ENCODE assay signal across 1 cellular context in the genomic region with DNA sequence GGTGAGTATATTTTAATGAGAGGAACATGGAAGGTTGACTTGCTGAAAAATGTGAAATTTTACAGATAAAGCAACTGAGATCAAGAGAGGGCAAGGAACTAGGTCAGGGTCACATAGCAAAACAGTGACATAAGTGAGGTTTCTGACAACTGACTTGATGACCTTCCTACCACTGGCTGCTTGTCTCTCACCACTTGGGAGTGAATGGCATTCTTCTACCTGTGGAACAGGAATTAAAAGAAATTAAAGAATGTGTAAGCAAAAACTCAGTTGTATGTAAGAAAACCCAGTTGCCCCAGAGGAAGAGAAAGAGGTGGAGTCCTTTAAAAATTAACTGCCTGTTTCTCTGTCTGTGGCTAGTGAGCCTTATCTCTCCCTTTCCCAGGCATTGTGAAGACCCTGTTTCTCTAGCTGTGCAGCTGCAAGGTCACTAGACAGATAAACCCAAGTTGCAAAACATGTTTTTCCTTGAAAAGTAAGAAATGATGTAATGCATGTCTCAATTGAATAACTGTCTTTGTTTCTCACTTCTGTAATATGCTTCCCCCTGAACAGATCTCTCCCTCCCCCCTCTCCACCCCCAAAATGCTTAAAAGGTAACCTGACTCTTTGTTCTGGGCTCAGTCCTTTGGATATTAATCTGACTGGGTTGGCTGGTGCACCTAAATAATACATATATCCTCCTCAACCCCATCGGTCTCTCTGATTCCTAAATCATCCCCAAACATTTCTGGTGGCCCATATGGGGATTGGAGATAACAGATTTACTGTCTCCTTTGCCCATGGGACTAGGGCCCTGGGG.
TF ChIP-seq lines count a peak whose summit lies in the region.

No MANE protein-coding gene starts in this region.

TF ChIP-seq in K562, 482 proteins besides CTCF, POLR2A, EP300 and RAD21 (continued from another document and continues in another):
- TF ChIP-seq, protein P1, sequence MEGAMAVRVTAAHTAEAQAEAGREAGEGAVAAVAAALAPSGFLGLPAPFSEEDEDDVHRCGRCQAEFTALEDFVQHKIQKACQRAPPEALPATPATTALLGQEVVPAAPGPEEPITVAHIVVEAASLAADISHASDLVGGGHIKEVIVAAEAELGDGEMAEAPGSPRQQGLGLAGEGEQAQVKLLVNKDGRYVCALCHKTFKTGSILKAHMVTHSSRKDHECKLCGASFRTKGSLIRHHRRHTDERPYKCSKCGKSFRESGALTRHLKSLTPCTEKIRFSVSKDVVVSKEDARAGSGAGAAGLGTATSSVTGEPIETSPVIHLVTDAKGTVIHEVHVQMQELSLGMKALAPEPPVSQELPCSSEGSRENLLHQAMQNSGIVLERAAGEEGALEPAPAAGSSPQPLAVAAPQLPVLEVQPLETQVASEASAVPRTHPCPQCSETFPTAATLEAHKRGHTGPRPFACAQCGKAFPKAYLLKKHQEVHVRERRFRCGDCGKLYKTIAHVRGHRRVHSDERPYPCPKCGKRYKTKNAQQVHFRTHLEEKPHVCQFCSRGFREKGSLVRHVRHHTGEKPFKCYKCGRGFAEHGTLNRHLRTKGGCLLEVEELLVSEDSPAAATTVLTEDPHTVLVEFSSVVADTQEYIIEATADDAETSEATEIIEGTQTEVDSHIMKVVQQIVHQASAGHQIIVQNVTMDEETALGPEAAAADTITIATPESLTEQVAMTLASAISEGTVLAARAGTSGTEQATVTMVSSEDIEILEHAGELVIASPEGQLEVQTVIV (CRISPR knock-in tag; IDR thresholded peaks at IDR 0.05; ENCODE audit: borderline replicate concordance), result no peak
- TF ChIP-seq RB1 (IDR thresholded peaks at IDR 0.05; ENCODE audit: low read depth), result no peak
- no peak for TF ChIP-seq HMGN3 (IDR thresholded peaks at IDR 0.05; ENCODE audit: borderline replicate concordance, extremely low read depth, insufficient read length, low read depth, low read length)
- no peak for TF ChIP-seq ZEB2 (IDR thresholded peaks at IDR 0.05)
- peak; percentile 81 for TF ChIP-seq ZNF24 (IDR thresholded peaks at IDR 0.05)
- TF ChIP-seq MYBL2 (IDR thresholded peaks at IDR 0.05; ENCODE audit: low read depth), result peak; percentile 76; the same call in 1 of the 2 replicates
- no peak for TF ChIP-seq MYBL2 (CRISPR knock-in tag; IDR thresholded peaks at IDR 0.05; ENCODE audit: borderline replicate concordance)
- TF ChIP-seq ZNF76 (CRISPR knock-in tag; IDR thresholded peaks at IDR 0.05; ENCODE audit: borderline replicate concordance), result no peak
- peak; percentile 74 for TF ChIP-seq TAF9B (IDR thresholded peaks at IDR 0.05; ENCODE audit: partially characterized antibody)
- TF ChIP-seq, protein P2, sequence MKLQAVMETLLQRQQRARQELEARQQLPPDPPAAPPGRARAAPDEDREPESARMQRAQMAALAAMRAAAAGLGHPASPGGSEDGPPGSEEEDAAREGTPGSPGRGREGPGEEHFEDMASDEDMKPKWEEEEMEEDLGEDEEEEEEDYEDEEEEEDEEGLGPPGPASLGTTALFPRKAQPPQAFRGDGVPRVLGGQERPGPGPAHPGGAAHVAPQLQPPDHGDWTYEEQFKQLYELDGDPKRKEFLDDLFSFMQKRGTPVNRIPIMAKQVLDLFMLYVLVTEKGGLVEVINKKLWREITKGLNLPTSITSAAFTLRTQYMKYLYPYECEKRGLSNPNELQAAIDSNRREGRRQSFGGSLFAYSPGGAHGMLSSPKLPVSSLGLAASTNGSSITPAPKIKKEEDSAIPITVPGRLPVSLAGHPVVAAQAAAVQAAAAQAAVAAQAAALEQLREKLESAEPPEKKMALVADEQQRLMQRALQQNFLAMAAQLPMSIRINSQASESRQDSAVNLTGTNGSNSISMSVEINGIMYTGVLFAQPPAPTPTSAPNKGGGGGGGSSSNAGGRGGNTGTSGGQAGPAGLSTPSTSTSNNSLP (IDR thresholded peaks at IDR 0.05; ENCODE audit: borderline replicate concordance, low read depth, low read length), result no peak
- no peak for TF ChIP-seq KAT7 (CRISPR knock-in tag; IDR thresholded peaks at IDR 0.05; ENCODE audit: borderline replicate concordance)
- TF ChIP-seq KDM4B (IDR thresholded peaks at IDR 0.05; ENCODE audit: borderline replicate concordance in 2 of 2, low read depth in 1 of 2), result no peak
- TF ChIP-seq MCM7 (IDR thresholded peaks at IDR 0.05), result no peak
- TF ChIP-seq ZNF3 (CRISPR knock-in tag; IDR thresholded peaks at IDR 0.05), result no peak
- peak; percentile 97 for TF ChIP-seq DPF2 (IDR thresholded peaks at IDR 0.05)
- TF ChIP-seq SMARCE1 (IDR thresholded peaks at IDR 0.05), result peak; percentile 92
- TF ChIP-seq, protein P3, sequence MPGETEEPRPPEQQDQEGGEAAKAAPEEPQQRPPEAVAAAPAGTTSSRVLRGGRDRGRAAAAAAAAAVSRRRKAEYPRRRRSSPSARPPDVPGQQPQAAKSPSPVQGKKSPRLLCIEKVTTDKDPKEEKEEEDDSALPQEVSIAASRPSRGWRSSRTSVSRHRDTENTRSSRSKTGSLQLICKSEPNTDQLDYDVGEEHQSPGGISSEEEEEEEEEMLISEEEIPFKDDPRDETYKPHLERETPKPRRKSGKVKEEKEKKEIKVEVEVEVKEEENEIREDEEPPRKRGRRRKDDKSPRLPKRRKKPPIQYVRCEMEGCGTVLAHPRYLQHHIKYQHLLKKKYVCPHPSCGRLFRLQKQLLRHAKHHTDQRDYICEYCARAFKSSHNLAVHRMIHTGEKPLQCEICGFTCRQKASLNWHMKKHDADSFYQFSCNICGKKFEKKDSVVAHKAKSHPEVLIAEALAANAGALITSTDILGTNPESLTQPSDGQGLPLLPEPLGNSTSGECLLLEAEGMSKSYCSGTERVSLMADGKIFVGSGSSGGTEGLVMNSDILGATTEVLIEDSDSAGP (CRISPR knock-in tag; IDR thresholded peaks at IDR 0.05), result no peak
- TF ChIP-seq ZZZ3 (IDR thresholded peaks at IDR 0.05), result no peak
- TF ChIP-seq MECOM (CRISPR knock-in tag; IDR thresholded peaks at IDR 0.05), result peak; percentile 83
- TF ChIP-seq, protein P4, sequence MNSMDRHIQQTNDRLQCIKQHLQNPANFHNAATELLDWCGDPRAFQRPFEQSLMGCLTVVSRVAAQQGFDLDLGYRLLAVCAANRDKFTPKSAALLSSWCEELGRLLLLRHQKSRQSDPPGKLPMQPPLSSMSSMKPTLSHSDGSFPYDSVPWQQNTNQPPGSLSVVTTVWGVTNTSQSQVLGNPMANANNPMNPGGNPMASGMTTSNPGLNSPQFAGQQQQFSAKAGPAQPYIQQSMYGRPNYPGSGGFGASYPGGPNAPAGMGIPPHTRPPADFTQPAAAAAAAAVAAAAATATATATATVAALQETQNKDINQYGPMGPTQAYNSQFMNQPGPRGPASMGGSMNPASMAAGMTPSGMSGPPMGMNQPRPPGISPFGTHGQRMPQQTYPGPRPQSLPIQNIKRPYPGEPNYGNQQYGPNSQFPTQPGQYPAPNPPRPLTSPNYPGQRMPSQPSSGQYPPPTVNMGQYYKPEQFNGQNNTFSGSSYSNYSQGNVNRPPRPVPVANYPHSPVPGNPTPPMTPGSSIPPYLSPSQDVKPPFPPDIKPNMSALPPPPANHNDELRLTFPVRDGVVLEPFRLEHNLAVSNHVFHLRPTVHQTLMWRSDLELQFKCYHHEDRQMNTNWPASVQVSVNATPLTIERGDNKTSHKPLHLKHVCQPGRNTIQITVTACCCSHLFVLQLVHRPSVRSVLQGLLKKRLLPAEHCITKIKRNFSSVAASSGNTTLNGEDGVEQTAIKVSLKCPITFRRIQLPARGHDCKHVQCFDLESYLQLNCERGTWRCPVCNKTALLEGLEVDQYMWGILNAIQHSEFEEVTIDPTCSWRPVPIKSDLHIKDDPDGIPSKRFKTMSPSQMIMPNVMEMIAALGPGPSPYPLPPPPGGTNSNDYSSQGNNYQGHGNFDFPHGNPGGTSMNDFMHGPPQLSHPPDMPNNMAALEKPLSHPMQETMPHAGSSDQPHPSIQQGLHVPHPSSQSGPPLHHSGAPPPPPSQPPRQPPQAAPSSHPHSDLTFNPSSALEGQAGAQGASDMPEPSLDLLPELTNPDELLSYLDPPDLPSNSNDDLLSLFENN (IDR thresholded peaks at IDR 0.05; ENCODE audit: low read depth in 2 of 2, low read length in 2 of 2), result no peak; a peak in 1 of 4 replicates
- TF ChIP-seq, protein P5, sequence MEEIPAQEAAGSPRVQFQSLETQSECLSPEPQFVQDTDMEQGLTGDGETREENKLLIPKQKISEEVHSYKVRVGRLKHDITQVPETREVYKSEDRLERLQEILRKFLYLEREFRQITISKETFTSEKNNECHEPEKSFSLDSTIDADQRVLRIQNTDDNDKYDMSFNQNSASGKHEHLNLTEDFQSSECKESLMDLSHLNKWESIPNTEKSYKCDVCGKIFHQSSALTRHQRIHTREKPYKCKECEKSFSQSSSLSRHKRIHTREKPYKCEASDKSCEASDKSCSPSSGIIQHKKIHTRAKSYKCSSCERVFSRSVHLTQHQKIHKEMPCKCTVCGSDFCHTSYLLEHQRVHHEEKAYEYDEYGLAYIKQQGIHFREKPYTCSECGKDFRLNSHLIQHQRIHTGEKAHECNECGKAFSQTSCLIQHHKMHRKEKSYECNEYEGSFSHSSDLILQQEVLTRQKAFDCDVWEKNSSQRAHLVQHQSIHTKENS (CRISPR knock-in tag; IDR thresholded peaks at IDR 0.05), result no peak
- TF ChIP-seq, protein P6, sequence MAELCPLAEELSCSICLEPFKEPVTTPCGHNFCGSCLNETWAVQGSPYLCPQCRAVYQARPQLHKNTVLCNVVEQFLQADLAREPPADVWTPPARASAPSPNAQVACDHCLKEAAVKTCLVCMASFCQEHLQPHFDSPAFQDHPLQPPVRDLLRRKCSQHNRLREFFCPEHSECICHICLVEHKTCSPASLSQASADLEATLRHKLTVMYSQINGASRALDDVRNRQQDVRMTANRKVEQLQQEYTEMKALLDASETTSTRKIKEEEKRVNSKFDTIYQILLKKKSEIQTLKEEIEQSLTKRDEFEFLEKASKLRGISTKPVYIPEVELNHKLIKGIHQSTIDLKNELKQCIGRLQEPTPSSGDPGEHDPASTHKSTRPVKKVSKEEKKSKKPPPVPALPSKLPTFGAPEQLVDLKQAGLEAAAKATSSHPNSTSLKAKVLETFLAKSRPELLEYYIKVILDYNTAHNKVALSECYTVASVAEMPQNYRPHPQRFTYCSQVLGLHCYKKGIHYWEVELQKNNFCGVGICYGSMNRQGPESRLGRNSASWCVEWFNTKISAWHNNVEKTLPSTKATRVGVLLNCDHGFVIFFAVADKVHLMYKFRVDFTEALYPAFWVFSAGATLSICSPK (IDR thresholded peaks at IDR 0.05; ENCODE audit: borderline replicate concordance), result no peak
- no peak for TF ChIP-seq PTTG1 (tag; IDR thresholded peaks at IDR 0.05; ENCODE audit: low read depth)
- TF ChIP-seq, protein P7, sequence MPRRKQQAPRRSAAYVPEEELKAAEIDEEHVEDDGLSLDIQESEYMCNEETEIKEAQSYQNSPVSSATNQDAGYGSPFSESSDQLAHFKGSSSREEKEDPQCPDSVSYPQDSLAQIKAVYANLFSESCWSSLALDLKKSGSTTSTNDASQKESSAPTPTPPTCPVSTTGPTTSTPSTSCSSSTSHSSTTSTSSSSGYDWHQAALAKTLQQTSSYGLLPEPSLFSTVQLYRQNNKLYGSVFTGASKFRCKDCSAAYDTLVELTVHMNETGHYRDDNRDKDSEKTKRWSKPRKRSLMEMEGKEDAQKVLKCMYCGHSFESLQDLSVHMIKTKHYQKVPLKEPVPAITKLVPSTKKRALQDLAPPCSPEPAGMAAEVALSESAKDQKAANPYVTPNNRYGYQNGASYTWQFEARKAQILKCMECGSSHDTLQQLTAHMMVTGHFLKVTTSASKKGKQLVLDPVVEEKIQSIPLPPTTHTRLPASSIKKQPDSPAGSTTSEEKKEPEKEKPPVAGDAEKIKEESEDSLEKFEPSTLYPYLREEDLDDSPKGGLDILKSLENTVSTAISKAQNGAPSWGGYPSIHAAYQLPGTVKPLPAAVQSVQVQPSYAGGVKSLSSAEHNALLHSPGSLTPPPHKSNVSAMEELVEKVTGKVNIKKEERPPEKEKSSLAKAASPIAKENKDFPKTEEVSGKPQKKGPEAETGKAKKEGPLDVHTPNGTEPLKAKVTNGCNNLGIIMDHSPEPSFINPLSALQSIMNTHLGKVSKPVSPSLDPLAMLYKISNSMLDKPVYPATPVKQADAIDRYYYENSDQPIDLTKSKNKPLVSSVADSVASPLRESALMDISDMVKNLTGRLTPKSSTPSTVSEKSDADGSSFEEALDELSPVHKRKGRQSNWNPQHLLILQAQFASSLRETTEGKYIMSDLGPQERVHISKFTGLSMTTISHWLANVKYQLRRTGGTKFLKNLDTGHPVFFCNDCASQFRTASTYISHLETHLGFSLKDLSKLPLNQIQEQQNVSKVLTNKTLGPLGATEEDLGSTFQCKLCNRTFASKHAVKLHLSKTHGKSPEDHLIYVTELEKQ (CRISPR knock-in tag; IDR thresholded peaks at IDR 0.05), result no peak
- TF ChIP-seq, protein P8, sequence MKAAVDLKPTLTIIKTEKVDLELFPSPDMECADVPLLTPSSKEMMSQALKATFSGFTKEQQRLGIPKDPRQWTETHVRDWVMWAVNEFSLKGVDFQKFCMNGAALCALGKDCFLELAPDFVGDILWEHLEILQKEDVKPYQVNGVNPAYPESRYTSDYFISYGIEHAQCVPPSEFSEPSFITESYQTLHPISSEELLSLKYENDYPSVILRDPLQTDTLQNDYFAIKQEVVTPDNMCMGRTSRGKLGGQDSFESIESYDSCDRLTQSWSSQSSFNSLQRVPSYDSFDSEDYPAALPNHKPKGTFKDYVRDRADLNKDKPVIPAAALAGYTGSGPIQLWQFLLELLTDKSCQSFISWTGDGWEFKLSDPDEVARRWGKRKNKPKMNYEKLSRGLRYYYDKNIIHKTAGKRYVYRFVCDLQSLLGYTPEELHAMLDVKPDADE (conservative IDR thresholded peaks at IDR 0.05; ENCODE audit: control insufficient read depth, low read depth, low read length), result no peak
- no peak for TF ChIP-seq RBFOX2 (IDR thresholded peaks at IDR 0.05; ENCODE audit: low read depth, low read length)
- TF ChIP-seq, protein P9, sequence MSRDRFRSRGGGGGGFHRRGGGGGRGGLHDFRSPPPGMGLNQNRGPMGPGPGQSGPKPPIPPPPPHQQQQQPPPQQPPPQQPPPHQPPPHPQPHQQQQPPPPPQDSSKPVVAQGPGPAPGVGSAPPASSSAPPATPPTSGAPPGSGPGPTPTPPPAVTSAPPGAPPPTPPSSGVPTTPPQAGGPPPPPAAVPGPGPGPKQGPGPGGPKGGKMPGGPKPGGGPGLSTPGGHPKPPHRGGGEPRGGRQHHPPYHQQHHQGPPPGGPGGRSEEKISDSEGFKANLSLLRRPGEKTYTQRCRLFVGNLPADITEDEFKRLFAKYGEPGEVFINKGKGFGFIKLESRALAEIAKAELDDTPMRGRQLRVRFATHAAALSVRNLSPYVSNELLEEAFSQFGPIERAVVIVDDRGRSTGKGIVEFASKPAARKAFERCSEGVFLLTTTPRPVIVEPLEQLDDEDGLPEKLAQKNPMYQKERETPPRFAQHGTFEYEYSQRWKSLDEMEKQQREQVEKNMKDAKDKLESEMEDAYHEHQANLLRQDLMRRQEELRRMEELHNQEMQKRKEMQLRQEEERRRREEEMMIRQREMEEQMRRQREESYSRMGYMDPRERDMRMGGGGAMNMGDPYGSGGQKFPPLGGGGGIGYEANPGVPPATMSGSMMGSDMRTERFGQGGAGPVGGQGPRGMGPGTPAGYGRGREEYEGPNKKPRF (IDR thresholded peaks at IDR 0.05; ENCODE audit: low read depth, low read length), result no peak
- TF ChIP-seq, protein P10, sequence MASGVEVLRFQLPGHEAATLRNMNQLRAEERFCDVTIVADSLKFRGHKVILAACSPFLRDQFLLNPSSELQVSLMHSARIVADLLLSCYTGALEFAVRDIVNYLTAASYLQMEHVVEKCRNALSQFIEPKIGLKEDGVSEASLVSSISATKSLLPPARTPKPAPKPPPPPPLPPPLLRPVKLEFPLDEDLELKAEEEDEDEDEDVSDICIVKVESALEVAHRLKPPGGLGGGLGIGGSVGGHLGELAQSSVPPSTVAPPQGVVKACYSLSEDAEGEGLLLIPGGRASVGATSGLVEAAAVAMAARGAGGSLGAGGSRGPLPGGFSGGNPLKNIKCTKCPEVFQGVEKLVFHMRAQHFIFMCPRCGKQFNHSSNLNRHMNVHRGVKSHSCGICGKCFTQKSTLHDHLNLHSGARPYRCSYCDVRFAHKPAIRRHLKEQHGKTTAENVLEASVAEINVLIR (CRISPR knock-in tag; IDR thresholded peaks at IDR 0.05), result no peak
- TF ChIP-seq LEF1 (IDR thresholded peaks at IDR 0.05), result peak; percentile 92
- TF ChIP-seq DACH1 (IDR thresholded peaks at IDR 0.05; ENCODE audit: partially characterized antibody), result peak; percentile 77
- no peak for TF ChIP-seq NFXL1 (CRISPR knock-in tag; IDR thresholded peaks at IDR 0.05)
- no peak for TF ChIP-seq ZNF75A (CRISPR knock-in tag; IDR thresholded peaks at IDR 0.05)
- TF ChIP-seq LARP7 (IDR thresholded peaks at IDR 0.05), result no peak
